In genomic region chr6:75776461-75776860, GRCh38 we compare ENCODE assay signal across 26 cellular contexts.
"Had no signal": no experiment of that assay in that cellular context is flagged by ENCODE, and none has a peak within 500 bp of the region (broad histone marks: within the 10 kb centered on the region; RNA-seq: fewer than 3 reads in every experiment).

No MANE protein-coding gene starts in this region.

- H3K4me3 ChIP-seq: SK-N-MC had no signal

- H3K27me3 ChIP-seq: brain microvascular endothelial cell had no signal

- H3K27me3 Mint-ChIP-seq: activated CD4-positive, alpha-beta memory T cell treated with anti-CD3 and anti-CD28 coated beads for 36 hours; activated CD4-positive, alpha-beta T cell treated with anti-CD3 and anti-CD28 coated beads, Interleukin-2, amount 10 ng/mL, durations not matched to agents 7 days and 5 days had no signal

- FAIRE-seq: TTC549 had no signal

- H3K4me1 Mint-ChIP-seq: activated CD4-positive, alpha-beta T cell treated with anti-CD3 and anti-CD28 coated beads, Interleukin-2, amount 10 ng/mL, durations not matched to agents 7 days and 5 days had no signal

- H3K27ac ChIP-seq: brain microvascular endothelial cell, SK-N-MC had no signal

- H3K9me3 Mint-ChIP-seq: activated CD4-positive, alpha-beta memory T cell treated with anti-CD3 and anti-CD28 coated beads for 36 hours; activated CD4-positive, alpha-beta T cell treated with anti-CD3 and anti-CD28 coated beads, Interleukin-2, amount 10 ng/mL, durations not matched to agents 7 days and 5 days; activated T-cell treated with anti-CD3 and anti-CD28 coated beads, Interleukin-2, amount 50 U/mL, for 4 hours; T-cell had no signal

- H3K27ac Mint-ChIP-seq: activated CD4-positive, alpha-beta memory T cell treated with anti-CD3 and anti-CD28 coated beads for 36 hours; activated CD4-positive, alpha-beta T cell treated with anti-CD3 and anti-CD28 coated beads, Interleukin-2, amount 10 ng/mL, durations not matched to agents 7 days and 5 days; activated naive CD8-positive, alpha-beta T cell; T-cell had no signal

- H3K36me3 ChIP-seq: brain microvascular endothelial cell had no signal

- ATAC-seq: activated T-cell treated with anti-CD3 and anti-CD28 coated beads, Interleukin-2, amount 50 U/mL, for 4 hours; Panc1; Right ventricle myocardium inferior; T-cell had no signal

- H3K4me3 Mint-ChIP-seq: activated CD4-positive, alpha-beta memory T cell treated with anti-CD3 and anti-CD28 coated beads for 36 hours; activated CD4-positive, alpha-beta T cell treated with anti-CD3 and anti-CD28 coated beads, Interleukin-2, amount 10 ng/mL, durations not matched to agents 7 days and 5 days; activated naive CD8-positive, alpha-beta T cell; activated T-cell treated with anti-CD3 and anti-CD28 coated beads, Interleukin-2, amount 50 U/mL, for 4 hours; T-cell had no signal

- DNase-seq: activated CD4-positive, alpha-beta memory T cell treated with anti-CD3 and anti-CD28 coated beads for 36 hours; activated CD4-positive, alpha-beta T cell treated with anti-CD3 and anti-CD28 coated beads, Interleukin-2, amount 10 ng/mL, durations not matched to agents 7 days and 5 days; activated CD4-positive, CD25-positive, alpha-beta regulatory T cell; activated CD8-positive, alpha-beta memory T cell treated with anti-CD3 and anti-CD28 coated beads for 24 hours; activated effector memory CD4-positive, alpha-beta T cell treated with anti-CD3 and anti-CD28 coated beads, Interleukin-2, amount 50 U/mL, for 16 hours; activated naive CD4-positive, alpha-beta T cell treated with Interleukin-2 at 50 U/mL for 16 hours; activated T-cell treated with anti-CD3 and anti-CD28 coated beads, Interleukin-2, amount 50 U/mL, for 4 hours; amygdala; brain microvascular endothelial cell; Kasumi-1; NCI-H1048; NCI-H146; NCI-H187 treated with DMSO at 0.1 percent for 48 hours; NCI-H345; NCI-H510A; NCI-H526 treated with DMSO at 0.1 percent for 48 hours; NK-92 treated with Interleukin-12 subunit alpha and Interleukin-12 subunit beta, amount 100 ng/mL, for 24 hours; RPMI8226; T-cell; T-helper 2 cell; T1000 had no signal

- H3K36me3 Mint-ChIP-seq: activated CD4-positive, alpha-beta memory T cell treated with anti-CD3 and anti-CD28 coated beads for 36 hours; activated naive CD8-positive, alpha-beta T cell; T-cell had no signal
